23 cellular contexts compared by ENCODE assay signal in the genomic region with DNA sequence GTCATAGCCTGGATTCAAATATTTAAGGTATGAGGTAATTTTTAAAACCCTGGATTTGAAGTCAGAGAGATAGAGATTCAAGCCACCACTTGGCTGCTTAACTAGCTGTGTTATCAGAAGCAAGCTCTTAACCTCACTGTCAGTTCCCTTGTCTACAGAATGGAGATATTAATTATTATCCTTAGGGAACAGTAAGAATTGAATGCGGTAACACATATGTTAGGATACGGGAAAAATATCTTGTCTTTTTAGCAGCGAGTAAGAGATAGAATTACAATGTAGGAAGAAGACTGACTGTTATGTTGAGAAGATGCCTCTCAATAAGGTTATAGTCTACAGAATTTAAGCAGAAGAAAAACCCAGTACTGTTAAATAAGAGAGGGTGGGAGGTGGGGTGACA.
"Had no signal": no experiment of that assay in that cellular context is flagged by ENCODE, and none has a peak within 500 bp of the region (broad histone marks: within the 10 kb centered on the region; RNA-seq: fewer than 3 reads in every experiment).

No MANE protein-coding gene starts in this region.

- DNase-seq: hippocampal formation; left colon; left lung; lower lobe of right lung; mammary epithelial cell; mesenchymal stem cell; naive B cell; natural killer cell; occipital lobe; retina; right cardiac atrium; sigmoid colon; small intestine; spleen; stimulated activated CD4-positive, alpha-beta T cell treated with anti-CD3 and anti-CD28 coated beads, Interleukin-4, amount 100 ng/mL, for 24 hours; stimulated activated naive CD4-positive, alpha-beta T cell treated with Interleukin-2 at 50 U/mL for 16 hours; stimulated activated naive CD8-positive, alpha-beta T cell treated with anti-CD3 and anti-CD28 coated beads, Interleukin-15, amount 100 ng/mL, for 72 hours; substantia nigra; upper lobe of left lung had no signal

- H3K27me3 ChIP-seq: left lung, neutrophil, sigmoid colon, spleen, tibial nerve, upper lobe of left lung, vagina had no signal

- H3K9me3 ChIP-seq: left lung, lower lobe of right lung, neutrophil, sigmoid colon, vagina had no signal

- H3K4me3 ChIP-seq: left lung, lower lobe of right lung, sigmoid colon, spleen, tibial nerve, upper lobe of left lung, vagina had no signal

- ATAC-seq: left colon; left lung; lower lobe of right lung; natural killer cell; stimulated activated effector memory CD8-positive, alpha-beta T cell treated with anti-CD3 and anti-CD28 coated beads, Interleukin-12 subunit alpha, Interleukin-12 subunit beta, amount 100 ng/mL, for 72 hours; stimulated activated naive CD8-positive, alpha-beta T cell treated with anti-CD3 and anti-CD28 coated beads, Interleukin-15, amount 100 ng/mL, for 72 hours had no signal

- H3K36me3 ChIP-seq: left lung, lower lobe of right lung, neutrophil, sigmoid colon, spleen, tibial nerve, upper lobe of left lung, vagina had no signal

- H3K27ac ChIP-seq: left lung, lower lobe of right lung, neutrophil, sigmoid colon, spleen, vagina had no signal
